Comparison of ENCODE assay signal across 23 cellular contexts in genomic region chr16:28897826-28898225, GRCh38. TPM values are rescaled to one million over a fixed set of nuclear protein-coding genes. Genes with fewer than 3 reads are reported as not detected.
"Had no signal": no experiment of that assay in that cellular context is flagged by ENCODE, and none has a peak within 500 bp of the region (broad histone marks: within the 10 kb centered on the region; RNA-seq: fewer than 3 reads in every experiment).

No MANE protein-coding gene starts in this region.

- H3K4me1 ChIP-seq: esophagus muscularis mucosa, gastroesophageal sphincter, left ventricle myocardium inferior, lower lobe of right lung, right atrium auricular region, sigmoid colon, tibial artery had no signal

- H3K9me3 Mint-ChIP-seq: dendritic cell treated with granulocyte-macrophage colony-stimulating factor and Interleukin-4, amounts not matched to agents 40 ng/mL and 50 ng/mL, for 4 days; effector memory CD8-positive, alpha-beta T cell; memory B cell; natural killer cell treated with Interleukin-12 subunit alpha and Interleukin-12 subunit beta and Interleukin-15 and Interleukin-18, amount 100 ng/mL, for 72 hours had no signal

- H3K36me3 ChIP-seq: esophagus muscularis mucosa, gastroesophageal sphincter, left ventricle myocardium inferior, lower lobe of right lung, neutrophil, right atrium auricular region, sigmoid colon had no signal

- H3K27me3 ChIP-seq: esophagus muscularis mucosa, gastroesophageal sphincter, neutrophil, right atrium auricular region, sigmoid colon, tibial artery had no signal

- H3K4me3 ChIP-seq: esophagus muscularis mucosa, gastroesophageal sphincter, left ventricle myocardium inferior, lower lobe of right lung, right atrium auricular region, sigmoid colon, tibial artery had no signal

- H3K4me3 Mint-ChIP-seq: dendritic cell treated with granulocyte-macrophage colony-stimulating factor and Interleukin-4, amounts not matched to agents 40 ng/mL and 50 ng/mL, for 4 days; effector memory CD8-positive, alpha-beta T cell; memory B cell; natural killer cell treated with Interleukin-12 subunit alpha and Interleukin-12 subunit beta and Interleukin-15 and Interleukin-18, amount 100 ng/mL, for 72 hours had no signal

- H3K27ac ChIP-seq: epithelial cell of prostate, esophagus muscularis mucosa, gastroesophageal sphincter, left ventricle myocardium inferior, lower lobe of right lung, neutrophil, right atrium auricular region, sigmoid colon, tibial artery had no signal

- H3K9me3 ChIP-seq: esophagus muscularis mucosa, gastroesophageal sphincter, left ventricle myocardium inferior, lower lobe of right lung, neutrophil, right atrium auricular region, sigmoid colon, tibial artery had no signal

- ATAC-seq: effector memory CD8-positive, alpha-beta T cell; gastroesophageal sphincter; left cardiac atrium; lower lobe of right lung; natural killer cell treated with Interleukin-12 subunit alpha and Interleukin-12 subunit beta and Interleukin-15 and Interleukin-18, amount 100 ng/mL, for 72 hours; stimulated activated naive CD8-positive, alpha-beta T cell treated with anti-CD3 and anti-CD28 coated beads, Interleukin-15, Interleukin-2, amounts not matched to agents 100 U/mL and 50 U/mL, for 24 hours had no signal

- H3K27me3 Mint-ChIP-seq: dendritic cell treated with granulocyte-macrophage colony-stimulating factor and Interleukin-4, amounts not matched to agents 40 ng/mL and 50 ng/mL, for 4 days; effector memory CD8-positive, alpha-beta T cell; memory B cell; natural killer cell treated with Interleukin-12 subunit alpha and Interleukin-12 subunit beta and Interleukin-15 and Interleukin-18, amount 100 ng/mL, for 72 hours had no signal

- H3K36me3 Mint-ChIP-seq: natural killer cell treated with Interleukin-12 subunit alpha and Interleukin-12 subunit beta and Interleukin-15 and Interleukin-18, amount 100 ng/mL, for 72 hours had no signal

- DNase-seq: effector memory CD8-positive, alpha-beta T cell; glutamatergic neuron; left cardiac atrium; left ventricle myocardium inferior; lower lobe of right lung; midbrain; sigmoid colon; small intestine; stimulated activated CD4-positive, alpha-beta T cell treated with anti-CD3 and anti-CD28 coated beads, Interleukin-12 subunit alpha, Interleukin-12 subunit beta, amount 100 ng/mL, for 4 hours; stimulated activated naive CD8-positive, alpha-beta T cell treated with anti-CD3 and anti-CD28 coated beads, Interleukin-15, Interleukin-2, amounts not matched to agents 100 U/mL and 50 U/mL, for 24 hours; tibial artery had no signal

- H3K27ac Mint-ChIP-seq: dendritic cell treated with granulocyte-macrophage colony-stimulating factor and Interleukin-4, amounts not matched to agents 40 ng/mL and 50 ng/mL, for 4 days; memory B cell; natural killer cell treated with Interleukin-12 subunit alpha and Interleukin-12 subunit beta and Interleukin-15 and Interleukin-18, amount 100 ng/mL, for 72 hours had no signal

RNA-seq across cellular contexts. Expression of gene CD19, which starts 33.9 kb away (rescaled TPM):
- total RNA-seq: fibroblast of villous mesenchyme, gastroesophageal sphincter, left ventricle myocardium inferior, osteoblast, sigmoid colon, ureter had no signal
- polyA plus RNA-seq: keratinocyte had no signal
